Comparison of ENCODE assay signal across 8 cellular contexts in the genomic region with DNA sequence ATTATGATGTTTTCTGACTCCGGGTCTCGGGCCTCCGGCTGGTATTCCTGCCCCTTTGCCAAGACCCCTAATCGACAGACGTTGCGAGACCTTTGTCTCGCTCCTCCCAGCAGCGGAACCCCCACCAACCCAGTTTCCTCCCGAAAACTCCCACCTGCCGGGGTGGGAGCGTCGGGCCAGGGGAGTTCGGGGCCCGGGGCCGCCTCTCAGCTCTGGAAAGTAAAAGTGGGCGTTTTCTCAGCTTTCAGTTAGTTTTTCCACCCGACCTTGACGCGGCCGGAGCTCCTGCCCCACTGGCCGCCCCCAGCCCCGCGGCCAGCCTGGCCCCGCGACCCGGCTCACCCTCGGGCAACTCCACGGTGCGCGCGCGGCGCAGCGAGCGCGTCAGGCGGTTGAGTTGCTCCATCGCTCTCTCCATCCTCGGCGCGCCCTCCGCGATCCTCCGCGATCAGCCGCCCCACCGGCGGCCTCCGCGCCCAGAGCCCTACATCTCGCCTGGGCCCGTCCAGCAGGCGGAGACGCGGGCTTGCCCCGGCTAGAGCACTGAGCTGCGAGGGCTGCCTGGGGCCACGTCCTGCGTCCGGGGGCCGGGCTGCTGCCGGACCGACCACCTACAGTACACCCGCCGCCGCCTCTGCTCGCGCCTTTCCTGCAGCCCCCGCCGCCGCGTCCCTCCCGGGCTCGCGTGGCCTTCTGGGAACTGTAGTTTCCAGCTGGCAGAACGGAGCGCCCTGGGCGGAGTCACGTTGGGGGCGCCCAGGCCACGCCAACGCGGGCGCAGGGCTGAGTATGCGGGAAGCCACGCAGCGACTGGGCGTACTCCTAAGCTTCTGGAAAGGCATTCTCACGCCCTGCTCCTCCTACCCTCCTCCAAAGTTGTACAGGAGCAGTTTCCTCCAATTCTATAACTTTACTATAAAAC. TPM values are rescaled to one million over a fixed set of nuclear protein-coding genes. Genes with fewer than 3 reads are reported as not detected.
DNase-seq lines count a peak whose midpoint lies in the region; ATAC-seq and TF ChIP-seq lines count a peak whose summit lies in the region.

A gene with protein sequence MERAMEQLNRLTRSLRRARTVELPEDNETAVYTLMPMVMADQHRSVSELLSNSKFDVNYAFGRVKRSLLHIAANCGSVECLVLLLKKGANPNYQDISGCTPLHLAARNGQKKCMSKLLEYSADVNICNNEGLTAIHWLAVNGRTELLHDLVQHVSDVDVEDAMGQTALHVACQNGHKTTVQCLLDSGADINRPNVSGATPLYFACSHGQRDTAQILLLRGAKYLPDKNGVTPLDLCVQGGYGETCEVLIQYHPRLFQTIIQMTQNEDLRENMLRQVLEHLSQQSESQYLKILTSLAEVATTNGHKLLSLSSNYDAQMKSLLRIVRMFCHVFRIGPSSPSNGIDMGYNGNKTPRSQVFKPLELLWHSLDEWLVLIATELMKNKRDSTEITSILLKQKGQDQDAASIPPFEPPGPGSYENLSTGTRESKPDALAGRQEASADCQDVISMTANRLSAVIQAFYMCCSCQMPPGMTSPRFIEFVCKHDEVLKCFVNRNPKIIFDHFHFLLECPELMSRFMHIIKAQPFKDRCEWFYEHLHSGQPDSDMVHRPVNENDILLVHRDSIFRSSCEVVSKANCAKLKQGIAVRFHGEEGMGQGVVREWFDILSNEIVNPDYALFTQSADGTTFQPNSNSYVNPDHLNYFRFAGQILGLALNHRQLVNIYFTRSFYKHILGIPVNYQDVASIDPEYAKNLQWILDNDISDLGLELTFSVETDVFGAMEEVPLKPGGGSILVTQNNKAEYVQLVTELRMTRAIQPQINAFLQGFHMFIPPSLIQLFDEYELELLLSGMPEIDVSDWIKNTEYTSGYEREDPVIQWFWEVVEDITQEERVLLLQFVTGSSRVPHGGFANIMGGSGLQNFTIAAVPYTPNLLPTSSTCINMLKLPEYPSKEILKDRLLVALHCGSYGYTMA (minus strand): TSS at position 695 of the 922 bp plus-strand sequence. CDS start 277 bp downstream, at position 418.

- H3K27me3 Mint-ChIP-seq in activated naive CD8-positive, alpha-beta T cell = peaks cover 7% of the 10 kb centered on the region

- peak; percentile 98 for ATAC-seq in HG02588 (IDR thresholded peaks at IDR 0.05; ENCODE audit: unreplicated experiment)
- peak; percentile 100 for ATAC-seq in Right ventricle myocardium superior (ENCODE audit: poor library complexity)

- H3K79me2 ChIP-seq in parathyroid adenoma = no peaks in the 10 kb centered on the region

- peak; percentile 21 for TF ChIP-seq POLR2A in GM10847 (IDR thresholded peaks at IDR 0.05; ENCODE audit: extremely low read depth, insufficient read length)
- peak in 1 of 2 donors; percentile 56 for TF ChIP-seq POLR2A in tibial nerve (IDR thresholded peaks at IDR 0.05)

- peaks cover 2% of the 10 kb centered on the region for H3K36me3 Mint-ChIP-seq in activated naive CD8-positive, alpha-beta T cell

- H3K4me3 ChIP-seq in parathyroid adenoma (ENCODE audit: low read depth, low read length) (peak within 1 kb of the TSS; percentile 73), tibial nerve (peak within 1 kb of the TSS; percentile 80 to 98 (median 90))

- TF ChIP-seq CTCF in parathyroid adenoma (IDR thresholded peaks at IDR 0.05) (peak; percentile 31), tibial nerve (IDR thresholded peaks at IDR 0.05) (peak in 4 of 5 experiments; percentile 18 to 49 (median 36))

- peak within 1 kb of the TSS; percentile 9 for H3K9ac ChIP-seq in parathyroid adenoma

- H3K36me3 ChIP-seq in parathyroid adenoma (ENCODE audit: control insufficient read depth, insufficient read depth, low read length) = no peaks in the 10 kb centered on the region
- no peaks in the 10 kb centered on the region for H3K36me3 ChIP-seq in tibial nerve

- intact Hi-C loops in Right ventricle myocardium superior (cut with DNase I) = no loop called here

- peaks cover 17% of the 10 kb centered on the region for H3K4me1 Mint-ChIP-seq in activated naive CD8-positive, alpha-beta T cell (ENCODE audit: low read depth)

- WGBS in tibial nerve, 2 donors = 1% methylated on average over 47 to 86 of the region's 89 CpGs

- DNase-seq in NCI-H1048 (lab: John Stamatoyannopoulos, UW) = peak; percentile 84
- DNase-seq in SKM-1 (lab: John Stamatoyannopoulos, UW; ENCODE audit: unreplicated experiment) = peak; percentile 75
- peak; percentile 95 for DNase-seq in Right ventricle myocardium superior
- peak; percentile 73 to 80 for DNase-seq in tibial nerve (ENCODE audit: low spot score in 2 of 2)

- peak in 1 of 2 donors; percentile 85 for TF ChIP-seq EP300 in tibial nerve (IDR thresholded peaks at IDR 0.05)

- H3K27me3 ChIP-seq in parathyroid adenoma (ENCODE audit: control insufficient read depth, insufficient read depth, low read length) (no peaks in the 10 kb centered on the region), tibial nerve (peaks cover 0 to 3% of the 10 kb centered on the region in 2 donors)

- H2AFZ ChIP-seq in parathyroid adenoma = peak within 1 kb of the TSS; percentile 86

- no peaks in the 10 kb centered on the region for H3K9me3 ChIP-seq in parathyroid adenoma (ENCODE audit: control insufficient read depth, low read length)
- H3K9me3 ChIP-seq in tibial nerve = no peaks in the 10 kb centered on the region

- H3K4me1 ChIP-seq in parathyroid adenoma (peaks cover 4% of the 10 kb centered on the region), tibial nerve (peaks cover 0 to 20% (median 0%) of the 10 kb centered on the region in 4 donors)

- no peaks in the 10 kb centered on the region for H3K9me3 Mint-ChIP-seq in activated naive CD8-positive, alpha-beta T cell (ENCODE audit: low read depth)

- H3K4me2 ChIP-seq in parathyroid adenoma (ENCODE audit: low read length) = peak within 1 kb of the TSS; percentile 72

- peak within 1 kb of the TSS; percentile 76 for H3K27ac Mint-ChIP-seq in activated naive CD8-positive, alpha-beta T cell

- peak within 1 kb of the TSS; percentile 93 for H3K4me3 Mint-ChIP-seq in activated naive CD8-positive, alpha-beta T cell

- H3K27ac ChIP-seq in parathyroid adenoma (peak within 1 kb of the TSS; percentile 33), tibial nerve (peak within 1 kb of the TSS; percentile 71 to 87 (median 76))

RNA-seq across cellular contexts. Expression of the gene that starts here (rescaled TPM):
- 5.8 TPM for total RNA-seq in Right ventricle myocardium superior
- 10 to 100 TPM; 26.2 to 37.5 (median 28.7) TPM for total RNA-seq in tibial nerve

Comparison
In these comparisons a context has a peak if more than half of its experiments do, and no peak if none do; other contexts are left out.
1. Peak in every context shown above with its lines: DNase-seq, ATAC-seq, H3K4me3 ChIP-seq and H3K27ac ChIP-seq.